8 cellular contexts compared by ENCODE assay signal in the genomic region with DNA sequence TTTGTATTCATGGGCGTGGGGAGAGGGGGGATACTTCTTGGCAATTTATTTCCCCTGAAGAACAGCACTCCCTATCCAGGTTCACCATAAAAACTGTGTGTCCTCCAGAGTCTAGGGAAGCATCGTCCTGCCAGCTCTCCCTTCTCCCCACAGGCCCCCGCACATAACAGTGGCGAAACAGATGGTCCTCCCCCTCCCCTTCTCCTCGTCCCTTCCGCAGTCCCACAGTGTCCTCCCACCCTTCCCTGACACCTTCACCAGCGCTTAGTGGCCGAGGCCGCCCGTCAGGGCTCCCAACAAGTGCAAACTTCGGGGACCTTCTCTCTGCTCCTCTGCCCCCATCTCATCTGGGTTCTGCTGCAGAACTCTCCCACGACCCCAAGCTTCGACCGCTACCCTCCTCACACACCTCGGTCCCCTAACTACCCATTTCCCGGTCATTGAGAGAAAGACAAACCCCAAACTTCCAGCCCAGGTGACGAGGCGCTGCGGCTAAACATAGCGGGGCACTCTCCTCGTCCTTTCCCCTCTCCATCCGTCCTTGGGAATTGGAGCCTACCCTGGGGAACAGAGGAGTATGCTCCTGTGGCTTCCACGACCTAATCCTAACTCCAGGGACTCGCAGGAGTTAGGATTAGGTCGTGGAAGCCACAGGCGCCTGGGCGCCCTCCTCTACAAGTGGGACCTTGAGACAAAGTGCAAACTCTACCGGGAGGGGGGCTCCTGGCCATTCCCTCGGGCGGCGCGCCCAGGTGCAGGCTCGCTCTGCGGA. TPM values are rescaled to one million over a fixed set of nuclear protein-coding genes. Genes with fewer than 3 reads are reported as not detected.
DNase-seq lines count a peak whose midpoint lies in the region; ATAC-seq and TF ChIP-seq lines count a peak whose summit lies in the region.

No MANE protein-coding gene starts in this region.

- intact Hi-C loops in HCT116 (cut with micrococcal nuclease), result no loop called here
- intact Hi-C loops in mammary epithelial cell (cut with micrococcal nuclease), result no loop called here

- in situ Hi-C loops in mammary epithelial cell (cut with MboI; ENCODE audit: low sequenced_read_pairs in 2 of 2), result no loop called here

- H3K4me1 ChIP-seq in HCT116 (ENCODE audit: control insufficient read depth in 1 of 2, insufficient read depth in 2 of 2, low read length in 2 of 2) (peaks cover 2 to 15% of the 10 kb centered on the region in 2 experiments; a peak in 3 of 4 replicates), mammary epithelial cell (ENCODE audit: insufficient read depth, low read length) (peaks cover 16% of the 10 kb centered on the region), muscle layer of duodenum (ENCODE audit: control insufficient read depth in 1 of 2, insufficient read depth in 2 of 2, low read length in 2 of 2) (peaks cover 0 to 7% of the 10 kb centered on the region in 2 donors)

- dilution Hi-C loops in mammary epithelial cell (cut with HindIII; ENCODE audit: low sequenced_read_pairs), result no loop called here

- H3K9ac ChIP-seq in HCT116 (ENCODE audit: low read length) (peak overlapping the region; percentile 59), mammary epithelial cell (ENCODE audit: insufficient read depth, low read length) (no peak overlapping the region)

- RAD21 ChIA-PET in HCT116 (lab: Charles Lee; ENCODE audit: low non-redundant PET in 1 of 2, low total read pairs in 2 of 2, uncharacterized antibody in 2 of 2, unreplicated experiment in 2 of 2), result interaction anchor here in 1 of 2 experiments (0.6 kb wide), 1 partner anchor 218 kb away, joined by 3 read pairs; no protein-coding TSS in a partner anchor

- H4K20me1 ChIP-seq in HCT116 (ENCODE audit: insufficient read depth), result no peaks in the 10 kb centered on the region
- H4K20me1 ChIP-seq in mammary epithelial cell (ENCODE audit: insufficient read depth, low read length), result no peaks in the 10 kb centered on the region

- H3K9me2 ChIP-seq in HCT116 (ENCODE audit: insufficient read depth), result no peaks in the 10 kb centered on the region

- DNase-seq in AG09309 (ENCODE audit: low read depth) (no peak), HCT116 (ENCODE audit: low read depth, low spot score) (no peak), mammary epithelial cell (no peak), NCI-H2227 (lab: John Stamatoyannopoulos, UW; ENCODE audit: unreplicated experiment) (no peak), NCI-H1930 (lab: John Stamatoyannopoulos, UW) (no peak)

- no peak for TF ChIP-seq POLR2A in HCT116 (IDR thresholded peaks at IDR 0.05; ENCODE audit: borderline replicate concordance, extremely low read depth, insufficient read depth, insufficient read length)

- H3K4me2 ChIP-seq in HCT116 (ENCODE audit: low read length) (peak overlapping the region; percentile 89), mammary epithelial cell (ENCODE audit: insufficient read depth, low read depth, low read length) (peak overlapping the region; percentile 97)

- H3K4me3 ChIP-seq in AG09309 (ENCODE audit: control insufficient read depth, low read depth, low read length) (peak overlapping the region; percentile 23), HCT116 (replicated peaks in 1 of 2; ENCODE audit: low read depth in 1 of 2, low read length in 2 of 2) (peak overlapping the region; percentile 58 to 66), mammary epithelial cell (replicated peaks in 1 of 3; ENCODE audit: insufficient read depth in 1 of 3, low read depth in 2 of 3, low read length in 3 of 3) (peak overlapping the region in 1 of 3 experiments; percentile 48), muscle layer of duodenum (ENCODE audit: low read depth in 1 of 2, low read length in 2 of 2) (peak overlapping the region; percentile 37 to 79)

- H3K27me3 ChIP-seq in HCT116 (ENCODE audit: insufficient read depth, low read length) (no peaks in the 10 kb centered on the region), mammary epithelial cell (ENCODE audit: insufficient read depth, low read length) (peaks cover 45% of the 10 kb centered on the region), muscle layer of duodenum (ENCODE audit: low read depth, low read length) (peaks cover 10% of the 10 kb centered on the region)

- no peak for TF ChIP-seq RAD21 in HCT116 (IDR thresholded peaks at IDR 0.05; ENCODE audit: low read depth)

- H3K79me2 ChIP-seq in HCT116 (ENCODE audit: insufficient read depth, low read length) (no peaks in the 10 kb centered on the region), mammary epithelial cell (ENCODE audit: insufficient read depth, low read length) (no peaks in the 10 kb centered on the region)

- no TSS peak for BruUV-seq in HCT116 (replicated peaks; lab: Mats Ljungman, UMichigan)
- BruUV-seq in mammary epithelial cell (replicated peaks; lab: Mats Ljungman, UMichigan), result no TSS peak

- POLR2A ChIA-PET in HCT116 (lab: Charles Lee), result no interaction called here

- H2AFZ ChIP-seq in HCT116 (ENCODE audit: low read depth, low read length, poor library complexity, severe bottlenecking), result peak overlapping the region; percentile 22
- peak overlapping the region; percentile 75 for H2AFZ ChIP-seq in mammary epithelial cell (ENCODE audit: low read depth, low read length)

- WGBS in mammary epithelial cell (ENCODE audit: low coverage, missing lambda C conversion rate), result 7% methylated on average over 14 of the region's 34 CpGs

- peak overlapping the region; percentile 33; the same call in 1 of the 2 replicates for H3K27ac ChIP-seq in HCT116 (ENCODE audit: low read depth, low read length)
- no peak overlapping the region for H3K27ac ChIP-seq in mammary epithelial cell (ENCODE audit: insufficient read depth, low read depth, low read length)
- H3K27ac ChIP-seq in muscle layer of duodenum (ENCODE audit: low read length), result no peak overlapping the region

- CTCF ChIA-PET in HCT116 (lab: Charles Lee) (no interaction called here), mammary epithelial cell (lab: Charles Lee; ENCODE audit: low non-redundant PET) (no interaction called here)

- TF ChIP-seq CTCF in AG09309 (IDR thresholded peaks at IDR 0.05; ENCODE audit: control insufficient read depth, insufficient read depth, low read depth, low read length, missing control alignments) (no peak), HCT116 (IDR thresholded peaks at IDR 0.05 in 2 of 3, conservative IDR thresholded peaks at IDR 0.05 in 1 of 3; ENCODE audit: borderline replicate concordance in 1 of 3, insufficient read depth in 1 of 3, low read depth in 2 of 3, low read length in 2 of 3) (no peak), mammary epithelial cell (conservative IDR thresholded peaks at IDR 0.05 in 1 of 2, IDR thresholded peaks at IDR 0.05 in 1 of 2; ENCODE audit: extremely low read depth in 1 of 2, insufficient read depth in 1 of 2, low read depth in 1 of 2, low read length in 2 of 2) (no peak)

- ATAC-seq in HCT116, result peak; percentile 1; the same call in 1 of the 2 replicates
- no peak for ATAC-seq in GM19455 (IDR thresholded peaks at IDR 0.05; ENCODE audit: unreplicated experiment)
- no peak for ATAC-seq in esophagus mucosa

- no peaks in the 10 kb centered on the region for H3K36me3 ChIP-seq in HCT116 (ENCODE audit: control insufficient read depth in 1 of 2, insufficient read depth in 2 of 2, low read length in 2 of 2)
- H3K36me3 ChIP-seq in mammary epithelial cell (ENCODE audit: insufficient read depth, low read length), result no peaks in the 10 kb centered on the region
- no peaks in the 10 kb centered on the region for H3K36me3 ChIP-seq in muscle layer of duodenum (ENCODE audit: control insufficient read depth in 1 of 2, insufficient read depth in 2 of 2, low read length in 2 of 2)

- H3K9me3 ChIP-seq in HCT116 (ENCODE audit: control insufficient read depth in 1 of 2, insufficient read depth in 1 of 2, low read depth in 1 of 2, low read length in 2 of 2), result no peaks in the 10 kb centered on the region
- no peaks in the 10 kb centered on the region for H3K9me3 ChIP-seq in mammary epithelial cell (replicated peaks; ENCODE audit: insufficient read depth, low read length)
- no peaks in the 10 kb centered on the region for H3K9me3 ChIP-seq in muscle layer of duodenum (ENCODE audit: control insufficient read depth in 1 of 2, low read length in 2 of 2)

TF ChIP-seq in HCT116, 20 proteins besides CTCF, POLR2A, EP300 and RAD21 (continues in another document):
- TF ChIP-seq SP1 (IDR thresholded peaks at IDR 0.05; ENCODE audit: low read depth) (no peak), SIN3A (IDR thresholded peaks at IDR 0.05; ENCODE audit: low read depth) (no peak), ZNF274 (IDR thresholded peaks at IDR 0.05; ENCODE audit: low read depth, low read length) (no peak), EZH2phosphoT487 (IDR thresholded peaks at IDR 0.05; ENCODE audit: borderline replicate concordance) (no peak), SRF (IDR thresholded peaks at IDR 0.05; ENCODE audit: low read depth) (no peak), TCF7L2 (IDR thresholded peaks at IDR 0.05; ENCODE audit: borderline replicate concordance, extremely low read depth, insufficient read depth, insufficient read length) (no peak), POLR2AphosphoS5 (IDR thresholded peaks at IDR 0.05; ENCODE audit: low read depth, low read length) (no peak), FOSL1 (IDR thresholded peaks at IDR 0.05; ENCODE audit: low read depth) (no peak), YY1 (IDR thresholded peaks at IDR 0.05; ENCODE audit: extremely low read depth, insufficient replicate concordance, low read depth, low read length) (no peak), ZFX (IDR thresholded peaks at IDR 0.05) (no peak), EZH2 (IDR thresholded peaks at IDR 0.05) (no peak)
- TF ChIP-seq, protein P1, sequence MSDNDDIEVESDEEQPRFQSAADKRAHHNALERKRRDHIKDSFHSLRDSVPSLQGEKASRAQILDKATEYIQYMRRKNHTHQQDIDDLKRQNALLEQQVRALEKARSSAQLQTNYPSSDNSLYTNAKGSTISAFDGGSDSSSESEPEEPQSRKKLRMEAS (IDR thresholded peaks at IDR 0.05), result no peak
- TF ChIP-seq, protein P2, sequence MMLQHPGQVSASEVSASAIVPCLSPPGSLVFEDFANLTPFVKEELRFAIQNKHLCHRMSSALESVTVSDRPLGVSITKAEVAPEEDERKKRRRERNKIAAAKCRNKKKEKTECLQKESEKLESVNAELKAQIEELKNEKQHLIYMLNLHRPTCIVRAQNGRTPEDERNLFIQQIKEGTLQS (IDR thresholded peaks at IDR 0.05), result no peak

RNA-seq across cellular contexts. Expression of a gene that starts 1.0 kb away (rescaled TPM):
- total RNA-seq in HCT116 (2021; ENCODE audit: unreplicated experiment) (9.3 TPM), mammary epithelial cell (1 to 10 TPM in 1 of 2 donors, not detected in 1; 1.2 TPM), esophagus mucosa (0.32 TPM)
- polyA plus RNA-seq in HCT116 (2012), result 4.1 and 5.6 TPM in 2 replicates
- polyA plus RNA-seq in mammary epithelial cell, result not detected
- not detected for polyA minus RNA-seq in mammary epithelial cell
